Comparison of ENCODE assay signal across 11 cellular contexts in genomic region chr1:56676571-56677035, GRCh38. TPM values are rescaled to one million over a fixed set of nuclear protein-coding genes. Genes with fewer than 3 reads are reported as not detected.
DNase-seq lines count a peak whose midpoint lies in the region; ATAC-seq and TF ChIP-seq lines count a peak whose summit lies in the region.
"Had no signal": no experiment of that assay in that cellular context is flagged by ENCODE, and none has a peak within 500 bp of the region (broad histone marks: within the 10 kb centered on the region; RNA-seq: fewer than 3 reads in every experiment).

No MANE protein-coding gene starts in this region.

- in situ Hi-C loops in brain microvascular endothelial cell (cut with HindIII; ENCODE audit: low pct_ligation_motif_present, low sequenced_read_pairs) = no loop called here

- DNase-seq in AG10803 (ENCODE audit: low read depth) (peak; percentile 45), HS-5 (ENCODE audit: low read depth) (peak; percentile 71), brain microvascular endothelial cell (peak; percentile 87), kidney tubule cell (ENCODE audit: low spot score) (peak; percentile 87), neural progenitor cell (ENCODE audit: low spot score) (no peak), Karpas-422 (no peak)
- DNase-seq: anterior cingulate cortex, ovary had no signal

- ATAC-seq in HG02623 (IDR thresholded peaks at IDR 0.05; ENCODE audit: unreplicated experiment) (no peak), HG02884 (IDR thresholded peaks at IDR 0.05; ENCODE audit: unreplicated experiment) (no peak)

- no peaks in the 10 kb centered on the region for H3F3A ChIP-seq in neural progenitor cell (ENCODE audit: low read depth)

- no peaks in the 10 kb centered on the region for H3K9me3 ChIP-seq in neural progenitor cell (ENCODE audit: low read depth)
- no peaks in the 10 kb centered on the region for H3K9me3 ChIP-seq in Karpas-422 (ENCODE audit: low read length)
- H3K9me3 ChIP-seq: ovary, suprapubic skin had no signal

- no peak overlapping the region for H3K4me3 Mint-ChIP-seq in neural progenitor cell

- H3K4me1 Mint-ChIP-seq in neural progenitor cell = peaks cover 4% of the 10 kb centered on the region

- H3K27me3 ChIP-seq in brain microvascular endothelial cell (replicated peaks) (no peaks in the 10 kb centered on the region), neural progenitor cell (no peaks in the 10 kb centered on the region), Karpas-422 (ENCODE audit: low read length) (no peaks in the 10 kb centered on the region)
- H3K27me3 ChIP-seq: ovary, suprapubic skin had no signal

- TF ChIP-seq CTCF in AG10803 (conservative IDR thresholded peaks at IDR 0.05; ENCODE audit: low read length) (no peak), brain microvascular endothelial cell (IDR thresholded peaks at IDR 0.05; ENCODE audit: low read depth, low read length, missing control alignments) (no peak), neural progenitor cell (IDR thresholded peaks at IDR 0.05) (no peak)

- H3K36me3 Mint-ChIP-seq in neural progenitor cell = peaks cover 17% of the 10 kb centered on the region

- H3K9ac ChIP-seq in neural progenitor cell = no peak overlapping the region
- H3K9ac ChIP-seq in Karpas-422 (ENCODE audit: low read length) = no peak overlapping the region

- H3K4me2 ChIP-seq in neural progenitor cell = no peak overlapping the region
- no peak overlapping the region for H3K4me2 ChIP-seq in Karpas-422 (ENCODE audit: low read depth, low read length, poor library complexity, severe bottlenecking)

- H2AFZ ChIP-seq in neural progenitor cell (replicated peaks) (no peak overlapping the region), Karpas-422 (ENCODE audit: low read length) (no peak overlapping the region)

- H4K20me1 ChIP-seq in neural progenitor cell (ENCODE audit: low read depth) (no peaks in the 10 kb centered on the region), Karpas-422 (ENCODE audit: insufficient read depth, low read depth, low read length) (no peaks in the 10 kb centered on the region)

- H3K27ac ChIP-seq in brain microvascular endothelial cell (no peak overlapping the region), neural progenitor cell (no peak overlapping the region), Karpas-422 (ENCODE audit: low read length) (no peak overlapping the region)
- H3K27ac ChIP-seq: ovary, suprapubic skin had no signal

- H3K9me3 Mint-ChIP-seq in neural progenitor cell = peaks cover 5% of the 10 kb centered on the region

- H3K4me3 ChIP-seq in AG10803 (ENCODE audit: low read length) = no peak overlapping the region
- H3K4me3 ChIP-seq in brain microvascular endothelial cell (ENCODE audit: low read depth, low read length) = no peak overlapping the region
- H3K4me3 ChIP-seq in neural progenitor cell = no peak overlapping the region
- no peak overlapping the region for H3K4me3 ChIP-seq in Karpas-422 (ENCODE audit: low read length)
- H3K4me3 ChIP-seq: ovary, suprapubic skin had no signal

- H3K4me1 ChIP-seq in neural progenitor cell = no peaks in the 10 kb centered on the region
- no peaks in the 10 kb centered on the region for H3K4me1 ChIP-seq in Karpas-422 (ENCODE audit: low read length)
- H3K4me1 ChIP-seq: suprapubic skin had no signal

- H3K79me2 ChIP-seq in neural progenitor cell (ENCODE audit: low read depth) (peaks cover 10% of the 10 kb centered on the region), Karpas-422 (ENCODE audit: low read length) (no peaks in the 10 kb centered on the region)

- H3K9me2 ChIP-seq in Karpas-422 (replicated peaks; ENCODE audit: insufficient read depth, low read length) = no peaks in the 10 kb centered on the region

- no peaks in the 10 kb centered on the region for H3K27me3 Mint-ChIP-seq in neural progenitor cell (ENCODE audit: insufficient read depth, low read depth)

- H3K27ac Mint-ChIP-seq in neural progenitor cell = no peak overlapping the region

- H3K36me3 ChIP-seq in brain microvascular endothelial cell (replicated peaks) (no peaks in the 10 kb centered on the region), neural progenitor cell (no peaks in the 10 kb centered on the region), Karpas-422 (ENCODE audit: insufficient read depth, low read length) (no peaks in the 10 kb centered on the region)
- H3K36me3 ChIP-seq: ovary, suprapubic skin had no signal

RNA-seq across cellular contexts. Expression of gene PRKAA2, which starts 31.5 kb away (rescaled TPM):
- 16.9 and 25.8 TPM in 2 replicates for total RNA-seq in neural progenitor cell (ENCODE audit: low replicate concordance)
- total RNA-seq in Karpas-422 (2014; rRNA removed; shearing (Covaris generic); ENCODE audit: low replicate concordance) = not detected in 2 replicates

Comparison
In these comparisons a context has a peak if more than half of its experiments do, and no peak if none do; other contexts are left out.
1. DNase-seq: peak in AG10803 (single experiment), HS-5 (single experiment), brain microvascular endothelial cell (single experiment) and kidney tubule cell (single experiment); none in neural progenitor cell (single experiment) and Karpas-422 (single experiment).
2. RNA of gene PRKAA2, which starts 31.5 kb away (total RNA-seq): 16.9 to 25.8 TPM in neural progenitor cell; not detected in Karpas-422; every median in the first group is over 10 times any median in the second.